ENCODE assay signal across 3 cellular contexts in the genomic region with DNA sequence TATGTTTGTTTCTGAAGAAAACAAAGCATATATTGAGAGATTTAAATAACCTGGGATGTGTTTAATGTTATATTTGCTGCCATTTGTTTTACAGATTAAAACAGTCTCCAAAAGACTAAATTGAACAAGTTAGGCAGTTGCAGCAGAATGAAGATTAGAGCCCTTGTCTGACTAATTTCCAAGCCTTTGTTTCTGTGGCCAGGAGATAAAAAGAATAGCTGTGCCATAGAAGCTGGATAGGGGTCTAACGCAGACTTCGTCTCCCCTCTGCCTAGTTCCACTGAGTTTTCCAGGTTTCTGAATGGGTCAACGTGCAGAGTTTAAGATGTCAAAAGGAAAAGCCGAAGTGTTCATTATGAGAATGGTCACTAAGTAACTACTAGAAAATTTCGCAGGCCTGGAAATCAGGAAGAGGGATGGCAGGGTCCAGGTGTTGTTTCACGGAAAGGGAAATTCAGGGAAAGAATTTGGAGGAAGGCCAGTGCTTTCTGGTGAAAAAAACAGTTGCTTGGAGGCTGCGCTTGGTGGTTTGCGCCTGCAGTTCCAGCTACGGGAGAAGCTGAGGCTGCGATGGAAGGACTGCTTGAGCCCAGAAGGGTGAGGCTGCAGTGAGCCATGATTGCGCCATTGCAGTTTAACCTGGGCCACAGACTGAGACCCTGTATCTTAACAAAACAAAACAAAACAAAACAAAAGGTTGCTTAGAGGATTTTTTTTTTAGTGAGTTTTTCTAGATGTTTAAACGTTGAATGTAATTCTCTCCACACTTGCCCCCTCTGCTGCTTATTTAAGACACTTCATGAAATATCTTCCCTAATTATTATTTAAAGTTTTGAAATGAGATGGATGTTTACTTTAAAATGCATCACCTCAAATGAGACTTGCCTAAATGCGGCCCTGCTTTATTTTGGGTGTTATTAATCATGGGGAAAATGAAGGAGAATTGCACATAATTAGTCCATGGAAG.
TF ChIP-seq lines count a peak whose summit lies in the region.

No MANE protein-coding gene starts in this region.

TF ChIP-seq in SK-N-SH, 30 proteins besides CTCF, POLR2A, EP300 and RAD21:
- TF ChIP-seq, protein P1, sequence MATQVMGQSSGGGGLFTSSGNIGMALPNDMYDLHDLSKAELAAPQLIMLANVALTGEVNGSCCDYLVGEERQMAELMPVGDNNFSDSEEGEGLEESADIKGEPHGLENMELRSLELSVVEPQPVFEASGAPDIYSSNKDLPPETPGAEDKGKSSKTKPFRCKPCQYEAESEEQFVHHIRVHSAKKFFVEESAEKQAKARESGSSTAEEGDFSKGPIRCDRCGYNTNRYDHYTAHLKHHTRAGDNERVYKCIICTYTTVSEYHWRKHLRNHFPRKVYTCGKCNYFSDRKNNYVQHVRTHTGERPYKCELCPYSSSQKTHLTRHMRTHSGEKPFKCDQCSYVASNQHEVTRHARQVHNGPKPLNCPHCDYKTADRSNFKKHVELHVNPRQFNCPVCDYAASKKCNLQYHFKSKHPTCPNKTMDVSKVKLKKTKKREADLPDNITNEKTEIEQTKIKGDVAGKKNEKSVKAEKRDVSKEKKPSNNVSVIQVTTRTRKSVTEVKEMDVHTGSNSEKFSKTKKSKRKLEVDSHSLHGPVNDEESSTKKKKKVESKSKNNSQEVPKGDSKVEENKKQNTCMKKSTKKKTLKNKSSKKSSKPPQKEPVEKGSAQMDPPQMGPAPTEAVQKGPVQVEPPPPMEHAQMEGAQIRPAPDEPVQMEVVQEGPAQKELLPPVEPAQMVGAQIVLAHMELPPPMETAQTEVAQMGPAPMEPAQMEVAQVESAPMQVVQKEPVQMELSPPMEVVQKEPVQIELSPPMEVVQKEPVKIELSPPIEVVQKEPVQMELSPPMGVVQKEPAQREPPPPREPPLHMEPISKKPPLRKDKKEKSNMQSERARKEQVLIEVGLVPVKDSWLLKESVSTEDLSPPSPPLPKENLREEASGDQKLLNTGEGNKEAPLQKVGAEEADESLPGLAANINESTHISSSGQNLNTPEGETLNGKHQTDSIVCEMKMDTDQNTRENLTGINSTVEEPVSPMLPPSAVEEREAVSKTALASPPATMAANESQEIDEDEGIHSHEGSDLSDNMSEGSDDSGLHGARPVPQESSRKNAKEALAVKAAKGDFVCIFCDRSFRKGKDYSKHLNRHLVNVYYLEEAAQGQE (IDR thresholded peaks at IDR 0.05; ENCODE audit: low read depth, low read length) = no peak
- TF ChIP-seq SMC3 (IDR thresholded peaks at IDR 0.05; ENCODE audit: low read depth, low read length) = no peak
- no peak for TF ChIP-seq NFIC (IDR thresholded peaks at IDR 0.05; ENCODE audit: borderline replicate concordance)
- no peak for TF ChIP-seq USF1 (IDR thresholded peaks at IDR 0.05; ENCODE audit: borderline replicate concordance, low read depth)
- no peak for TF ChIP-seq RCOR1 (IDR thresholded peaks at IDR 0.05; ENCODE audit: low read length)
- TF ChIP-seq JUND (IDR thresholded peaks at IDR 0.05) = no peak
- no peak for TF ChIP-seq FOXM1 (IDR thresholded peaks at IDR 0.05; ENCODE audit: low read depth)
- TF ChIP-seq, protein P2, sequence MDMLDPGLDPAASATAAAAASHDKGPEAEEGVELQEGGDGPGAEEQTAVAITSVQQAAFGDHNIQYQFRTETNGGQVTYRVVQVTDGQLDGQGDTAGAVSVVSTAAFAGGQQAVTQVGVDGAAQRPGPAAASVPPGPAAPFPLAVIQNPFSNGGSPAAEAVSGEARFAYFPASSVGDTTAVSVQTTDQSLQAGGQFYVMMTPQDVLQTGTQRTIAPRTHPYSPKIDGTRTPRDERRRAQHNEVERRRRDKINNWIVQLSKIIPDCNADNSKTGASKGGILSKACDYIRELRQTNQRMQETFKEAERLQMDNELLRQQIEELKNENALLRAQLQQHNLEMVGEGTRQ (IDR thresholded peaks at IDR 0.05; ENCODE audit: borderline replicate concordance, low read depth, low read length) = no peak
- no peak for TF ChIP-seq TEAD4 (IDR thresholded peaks at IDR 0.05; ENCODE audit: borderline replicate concordance, insufficient read depth)
- TF ChIP-seq TAF1 (IDR thresholded peaks at IDR 0.05; ENCODE audit: borderline replicate concordance, low read depth, low read length) = no peak
TF ChIP-seq in SK-N-SH: peak in this region for 0.

TF ChIP-seq in SK-N-SH treated with all-trans-retinoic acid at 6 μM for 48 hours, 23 proteins besides CTCF, POLR2A, EP300 and RAD21:
- TF ChIP-seq, protein P3, sequence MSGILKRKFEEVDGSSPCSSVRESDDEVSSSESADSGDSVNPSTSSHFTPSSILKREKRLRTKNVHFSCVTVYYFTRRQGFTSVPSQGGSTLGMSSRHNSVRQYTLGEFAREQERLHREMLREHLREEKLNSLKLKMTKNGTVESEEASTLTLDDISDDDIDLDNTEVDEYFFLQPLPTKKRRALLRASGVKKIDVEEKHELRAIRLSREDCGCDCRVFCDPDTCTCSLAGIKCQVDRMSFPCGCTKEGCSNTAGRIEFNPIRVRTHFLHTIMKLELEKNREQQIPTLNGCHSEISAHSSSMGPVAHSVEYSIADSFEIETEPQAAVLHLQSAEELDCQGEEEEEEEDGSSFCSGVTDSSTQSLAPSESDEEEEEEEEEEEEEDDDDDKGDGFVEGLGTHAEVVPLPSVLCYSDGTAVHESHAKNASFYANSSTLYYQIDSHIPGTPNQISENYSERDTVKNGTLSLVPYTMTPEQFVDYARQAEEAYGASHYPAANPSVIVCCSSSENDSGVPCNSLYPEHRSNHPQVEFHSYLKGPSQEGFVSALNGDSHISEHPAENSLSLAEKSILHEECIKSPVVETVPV (CRISPR knock-in tag; IDR thresholded peaks at IDR 0.05) = no peak
- TF ChIP-seq, protein P4, sequence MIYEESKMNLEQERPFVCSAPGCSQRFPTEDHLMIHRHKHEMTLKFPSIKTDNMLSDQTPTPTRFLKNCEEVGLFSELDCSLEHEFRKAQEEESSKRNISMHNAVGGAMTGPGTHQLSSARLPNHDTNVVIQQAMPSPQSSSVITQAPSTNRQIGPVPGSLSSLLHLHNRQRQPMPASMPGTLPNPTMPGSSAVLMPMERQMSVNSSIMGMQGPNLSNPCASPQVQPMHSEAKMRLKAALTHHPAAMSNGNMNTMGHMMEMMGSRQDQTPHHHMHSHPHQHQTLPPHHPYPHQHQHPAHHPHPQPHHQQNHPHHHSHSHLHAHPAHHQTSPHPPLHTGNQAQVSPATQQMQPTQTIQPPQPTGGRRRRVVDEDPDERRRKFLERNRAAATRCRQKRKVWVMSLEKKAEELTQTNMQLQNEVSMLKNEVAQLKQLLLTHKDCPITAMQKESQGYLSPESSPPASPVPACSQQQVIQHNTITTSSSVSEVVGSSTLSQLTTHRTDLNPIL (CRISPR knock-in tag; IDR thresholded peaks at IDR 0.05; ENCODE audit: low read depth) = no peak
TF ChIP-seq in SK-N-SH treated with all-trans-retinoic acid at 6 μM for 48 hours: peak in this region for 0.

TF ChIP-seq in K562, 482 proteins besides CTCF, POLR2A, EP300 and RAD21 (continued from another document):
- no peak for TF ChIP-seq ZNF407 (IDR thresholded peaks at IDR 0.05; ENCODE audit: low read depth)
- no peak for TF ChIP-seq NFRKB (IDR thresholded peaks at IDR 0.05; ENCODE audit: low read depth)
- no peak for TF ChIP-seq NFE2 (IDR thresholded peaks at IDR 0.05; ENCODE audit: low read depth)
- TF ChIP-seq, protein P5, sequence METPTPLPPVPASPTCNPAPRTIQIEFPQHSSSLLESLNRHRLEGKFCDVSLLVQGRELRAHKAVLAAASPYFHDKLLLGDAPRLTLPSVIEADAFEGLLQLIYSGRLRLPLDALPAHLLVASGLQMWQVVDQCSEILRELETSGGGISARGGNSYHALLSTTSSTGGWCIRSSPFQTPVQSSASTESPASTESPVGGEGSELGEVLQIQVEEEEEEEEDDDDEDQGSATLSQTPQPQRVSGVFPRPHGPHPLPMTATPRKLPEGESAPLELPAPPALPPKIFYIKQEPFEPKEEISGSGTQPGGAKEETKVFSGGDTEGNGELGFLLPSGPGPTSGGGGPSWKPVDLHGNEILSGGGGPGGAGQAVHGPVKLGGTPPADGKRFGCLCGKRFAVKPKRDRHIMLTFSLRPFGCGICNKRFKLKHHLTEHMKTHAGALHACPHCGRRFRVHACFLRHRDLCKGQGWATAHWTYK (CRISPR knock-in tag; IDR thresholded peaks at IDR 0.05) = no peak
